16 cellular contexts compared by ENCODE assay signal in genomic region chr20:10604865-10605440, GRCh38.
DNase-seq lines count a peak whose midpoint lies in the region; ATAC-seq, FAIRE-seq and TF ChIP-seq lines count a peak whose summit lies in the region.
"Had no signal": no experiment of that assay in that cellular context is flagged by ENCODE, and none has a peak within 500 bp of the region (broad histone marks: within the 10 kb centered on the region; RNA-seq: fewer than 3 reads in every experiment).

No MANE protein-coding gene starts in this region.

- TF ChIP-seq RAD21 in IMR-90 (IDR thresholded peaks at IDR 0.05; ENCODE audit: low read length) = no peak

- peak overlapping the region; percentile 64 for H4K91ac ChIP-seq in IMR-90 (ENCODE audit: insufficient read depth, low read depth, low read length)

- peak overlapping the region; percentile 92 for H2BK120ac ChIP-seq in IMR-90 (ENCODE audit: low read depth, low read length)

- H3K4me3 ChIP-seq in IMR-90 (ENCODE audit: insufficient read depth, low read depth, low read length) (no peak overlapping the region), hepatocyte (no peak overlapping the region), smooth muscle cell (no peak overlapping the region)
- H3K4me3 ChIP-seq: MG63 had no signal

- CTCF ChIA-PET in IMR-90 (lab: Yijun Ruan, JAX) = no interaction called here

- peaks cover 18% of the 10 kb centered on the region for H3K9me1 ChIP-seq in IMR-90 (ENCODE audit: insufficient read depth, low read length)

- H2AFZ ChIP-seq in IMR-90 (replicated peaks; ENCODE audit: low read length, poor library complexity) (no peak overlapping the region), hepatocyte (no peak overlapping the region), smooth muscle cell (ENCODE audit: low read depth) (no peak overlapping the region)

- WGBS in IMR-90 (ENCODE audit: extremely low coverage in 2 of 2, insufficient read length in 1 of 2), 2 experiments = no CpG with 5 or more reads among the region's 2 CpGs
- 97% methylated on average over 2 of the region's 2 CpGs for WGBS in hepatocyte (ENCODE audit: low lambda C conversion rate, missing lambda C conversion rate)
- WGBS in smooth muscle cell (ENCODE audit: low lambda C conversion rate) = 94% methylated on average over 2 of the region's 2 CpGs

- H3K4ac ChIP-seq in IMR-90 (ENCODE audit: low read depth, low read length) = peak overlapping the region; percentile 81

- DNase-seq in IMR-90 (no peak), hepatocyte (ENCODE audit: low spot score) (no peak), smooth muscle cell (lab: John Stamatoyannopoulos, UW; ENCODE audit: unreplicated experiment) (no peak), LoVo (ENCODE audit: low spot score) (no peak), HTR-8/SVneo (ENCODE audit: insufficient read length, low spot score) (no peak), NCI-H1436 (lab: John Stamatoyannopoulos, UW) (no peak)
- DNase-seq: activated CD4-positive, alpha-beta T cell treated with anti-CD3 and anti-CD28 coated beads, Interleukin-2, amount 50 U/mL, for 48 hours; activated gamma-delta T cell; DMS53; NCI-H2227 treated with DMSO at 0.1 percent for 48 hours had no signal

- H3K27ac ChIP-seq in IMR-90 (ENCODE audit: insufficient read depth, low read length) (peak overlapping the region; percentile 78), cingulate gyrus (ENCODE audit: low read depth, low read length) (peak overlapping the region; percentile 83), hepatocyte (peak overlapping the region; percentile 1), smooth muscle cell (ENCODE audit: low read depth) (peak overlapping the region; percentile 81)
- H3K27ac ChIP-seq: HL-60, neutrophil had no signal

- H3K4me1 ChIP-seq in IMR-90 (ENCODE audit: control insufficient read depth, insufficient read depth, low read length) = peaks cover 24% of the 10 kb centered on the region
- H3K4me1 ChIP-seq in hepatocyte (ENCODE audit: insufficient read depth) = peaks cover 20% of the 10 kb centered on the region
- peaks cover 34% of the 10 kb centered on the region for H3K4me1 ChIP-seq in smooth muscle cell (ENCODE audit: low read depth)

- H2BK20ac ChIP-seq in IMR-90 (ENCODE audit: low read depth, low read length) = peak overlapping the region; percentile 90; the same call in 1 of the 2 replicates

- H3K27me3 ChIP-seq in IMR-90 (ENCODE audit: control insufficient read depth, insufficient read depth, low read length) (no peaks in the 10 kb centered on the region), hepatocyte (no peaks in the 10 kb centered on the region), smooth muscle cell (ENCODE audit: low read depth) (no peaks in the 10 kb centered on the region)
- H3K27me3 ChIP-seq: MG63, neutrophil had no signal

- TF ChIP-seq CTCF in IMR-90 (conservative IDR thresholded peaks at IDR 0.05; ENCODE audit: low read depth, low read length) = no peak
- TF ChIP-seq CTCF in hepatocyte (IDR thresholded peaks at IDR 0.05; ENCODE audit: poor library complexity) = no peak
- TF ChIP-seq CTCF in smooth muscle cell (IDR thresholded peaks at IDR 0.05; ENCODE audit: borderline replicate concordance, insufficient read depth, poor library complexity, severe bottlenecking) = no peak

- ATAC-seq in IMR-90 (ENCODE audit: low read depth) (peak; percentile 21; the same call in 1 of the 2 replicates), HG03097 (IDR thresholded peaks at IDR 0.05; ENCODE audit: low FRiP score, unreplicated experiment) (no peak)

- H3K9me3 ChIP-seq in IMR-90 (ENCODE audit: control insufficient read depth, insufficient read depth, low read length) = no peaks in the 10 kb centered on the region
- H3K9me3 ChIP-seq in hepatocyte (ENCODE audit: low read depth) = no peaks in the 10 kb centered on the region
- H3K9me3 ChIP-seq in smooth muscle cell (replicated peaks; ENCODE audit: low read depth) = no peaks in the 10 kb centered on the region
- H3K9me3 ChIP-seq: neutrophil had no signal

- TF ChIP-seq POLR2A in IMR-90 (IDR thresholded peaks at IDR 0.05; ENCODE audit: low read depth, low read length) = no peak

- no peaks in the 10 kb centered on the region for H4K20me1 ChIP-seq in IMR-90 (ENCODE audit: insufficient read depth, low read length)
- H4K20me1 ChIP-seq in hepatocyte (ENCODE audit: insufficient read depth, poor library complexity, severe bottlenecking) = no peaks in the 10 kb centered on the region
- no peaks in the 10 kb centered on the region for H4K20me1 ChIP-seq in smooth muscle cell (ENCODE audit: low read depth)

- H3K14ac ChIP-seq in IMR-90 (replicated peaks; ENCODE audit: low read depth, low read length) = peak overlapping the region; percentile 84

- no peaks in the 10 kb centered on the region for H3K9me2 ChIP-seq in hepatocyte (replicated peaks; ENCODE audit: insufficient read depth)

- H4K8ac ChIP-seq in IMR-90 (ENCODE audit: low read depth in 2 of 2, low read length in 2 of 2) = peak overlapping the region; percentile 10 to 88; a peak in 1 of 4 replicates

- no TSS peak for BruUV-seq in IMR-90 (replicated peaks; lab: Mats Ljungman, UMichigan)

- peak overlapping the region; percentile 98 for H3K18ac ChIP-seq in IMR-90 (ENCODE audit: low read depth, low read length)

- H2AK9ac ChIP-seq in IMR-90 (replicated peaks; ENCODE audit: low read depth, low read length, poor library complexity) = no peak overlapping the region

- POLR2A ChIA-PET in IMR-90 (lab: Charles Lee; ENCODE audit: unreplicated experiment) = interaction anchor here (0.7 kb wide), 1 partner anchor 12 kb away, joined by 3 read pairs; no protein-coding TSS in a partner anchor

- no peaks in the 10 kb centered on the region for H3K36me3 ChIP-seq in IMR-90 (ENCODE audit: control insufficient read depth, insufficient read depth, low read length)
- H3K36me3 ChIP-seq in hepatocyte (replicated peaks; ENCODE audit: insufficient read depth, low read depth) = no peaks in the 10 kb centered on the region
- H3K36me3 ChIP-seq in smooth muscle cell (ENCODE audit: low read depth) = no peaks in the 10 kb centered on the region

- peak overlapping the region; percentile 86 for H2BK5ac ChIP-seq in IMR-90 (ENCODE audit: low read depth, low read length, poor library complexity, severe bottlenecking)

- peaks cover 0 to 11% of the 10 kb centered on the region in 2 experiments; a peak in 2 of 4 replicates for H3K79me1 ChIP-seq in IMR-90 (ENCODE audit: low read depth in 1 of 2, low read length in 2 of 2)

- peaks cover 9% of the 10 kb centered on the region for H3F3A ChIP-seq in smooth muscle cell (ENCODE audit: low read depth)

- H4K5ac ChIP-seq in IMR-90 (ENCODE audit: low read depth, low read length) = peak overlapping the region; percentile 91

- H3K4me2 ChIP-seq in IMR-90 (ENCODE audit: low read depth, low read length) (peak overlapping the region; percentile 16; the same call in 1 of the 2 replicates), hepatocyte (no peak overlapping the region), smooth muscle cell (peak overlapping the region; percentile 66)

- peak overlapping the region; percentile 98; the same call in 2 of the 3 replicates for H2BK15ac ChIP-seq in IMR-90 (ENCODE audit: low read depth, low read length)

- dilution Hi-C loops in IMR-90 (cut with HindIII; ENCODE audit: low sequenced_read_pairs, unreplicated experiment) = no loop called here

- H3K23ac ChIP-seq in IMR-90 (ENCODE audit: low read depth, low read length) = peak overlapping the region; percentile 36; the same call in 1 of the 2 replicates

- peak overlapping the region; percentile 74; the same call in 1 of the 2 replicates for H2AK5ac ChIP-seq in IMR-90 (ENCODE audit: low read depth, low read length)

- H3K79me2 ChIP-seq in hepatocyte (no peaks in the 10 kb centered on the region), smooth muscle cell (ENCODE audit: low read depth) (no peaks in the 10 kb centered on the region)

- in situ Hi-C loops in IMR-90 (cut with MboI; ENCODE audit: low sequenced_read_pairs) = no loop called here

- no peak overlapping the region for H3K56ac ChIP-seq in IMR-90 (ENCODE audit: extremely low read depth, insufficient read depth, low read length)

- H3K9ac ChIP-seq in IMR-90 (ENCODE audit: low read depth, low read length) = no peak overlapping the region
- H3K9ac ChIP-seq in smooth muscle cell (ENCODE audit: low read depth) = no peak overlapping the region

- intact Hi-C loops in IMR-90 (cut with micrococcal nuclease) = loop anchor here (2.0 kb wide), 1 partner anchor 46 kb away; no protein-coding TSS in a partner anchor

- FAIRE-seq in HTR-8/SVneo (lab: Jason Lieb, UNC) = no peak
- FAIRE-seq: islet of Langerhans had no signal

TF ChIP-seq in IMR-90, 13 proteins besides CTCF, POLR2A, EP300 and RAD21 (continues in another document):
- no peak for TF ChIP-seq MXI1 (IDR thresholded peaks at IDR 0.05; ENCODE audit: borderline replicate concordance, low read depth, low read length)
- no peak for TF ChIP-seq NFE2L2 (IDR thresholded peaks at IDR 0.05; ENCODE audit: low read depth, low read length)
- TF ChIP-seq SMC3 (IDR thresholded peaks at IDR 0.05; ENCODE audit: low read depth, low read length) = no peak
- TF ChIP-seq RFX5 (IDR thresholded peaks at IDR 0.05; ENCODE audit: low read depth, low read length) = no peak
- no peak for TF ChIP-seq USF2 (IDR thresholded peaks at IDR 0.05; ENCODE audit: low read depth, low read length)
- no peak for TF ChIP-seq CHD1 (IDR thresholded peaks at IDR 0.05; ENCODE audit: low read depth, low read length)
- TF ChIP-seq BHLHE40 (IDR thresholded peaks at IDR 0.05; ENCODE audit: low read depth, low read length) = no peak
- TF ChIP-seq CEBPB (IDR thresholded peaks at IDR 0.05; ENCODE audit: low read depth, low read length) = no peak
- TF ChIP-seq RCOR1 (IDR thresholded peaks at IDR 0.05; ENCODE audit: insufficient replicate concordance, low read length) = no peak
- TF ChIP-seq ELK1 (IDR thresholded peaks at IDR 0.05; ENCODE audit: borderline replicate concordance, low read depth, low read length) = no peak
- no peak for TF ChIP-seq FOS (IDR thresholded peaks at IDR 0.05; ENCODE audit: low read depth, low read length)

Comparison
In these comparisons a context has a peak if more than half of its experiments do, and no peak if none do; other contexts are left out.
1. H3K27ac ChIP-seq: peak in every context shown above with its lines; median percentile 83 in cingulate gyrus; 81 in smooth muscle cell; 78 in IMR-90; 1 in hepatocyte.